Comparison of ENCODE assay signal across 24 cellular contexts in the genomic region with DNA sequence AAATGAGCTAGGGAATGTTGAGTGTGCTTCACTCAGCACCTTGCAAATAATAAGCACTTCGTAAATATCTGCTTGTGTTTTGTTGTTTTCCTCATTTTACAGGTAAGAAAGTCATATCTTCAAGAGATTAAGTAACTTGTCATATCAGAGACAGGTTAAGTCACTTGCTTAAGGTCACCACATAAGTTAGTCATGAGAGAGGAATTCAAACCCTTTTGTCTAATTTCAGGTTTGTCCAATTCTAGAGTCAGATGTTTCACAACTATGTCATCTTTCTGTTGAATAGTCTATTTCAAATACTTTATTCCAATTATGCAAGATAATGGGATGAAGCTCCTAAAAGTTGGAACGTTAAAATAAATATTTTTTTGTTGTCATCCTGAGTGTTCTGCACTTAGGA. TPM values are rescaled to one million over a fixed set of nuclear protein-coding genes. Genes with fewer than 3 reads are reported as not detected.
DNase-seq lines count a peak whose midpoint lies in the region; ATAC-seq, FAIRE-seq and TF ChIP-seq lines count a peak whose summit lies in the region.
"Had no signal": no experiment of that assay in that cellular context is flagged by ENCODE, and none has a peak within 500 bp of the region (broad histone marks: within the 10 kb centered on the region; RNA-seq: fewer than 3 reads in every experiment).

No MANE protein-coding gene starts in this region.

- no peak overlapping the region for H3K27ac ChIP-seq in psoas muscle
- H3K27ac ChIP-seq: A549; BLaER1 treated with 17β-estradiol and CSF1 and Interleukin-3, amounts not matched to agents 10 nM and 100 nM had no signal

- DNase-seq in M059J (ENCODE audit: low read depth) = peak; percentile 12
- DNase-seq in bronchial epithelial cell (ENCODE audit: low read depth) = peak; percentile 33
- peak; percentile 20 for DNase-seq in kidney tubule cell (ENCODE audit: low spot score)
- DNase-seq in stimulated activated CD4-positive, alpha-beta T cell treated with anti-CD3 and anti-CD28 coated beads, Interleukin-1b, Interleukin-23, amount 100 ng/mL, for 48 hours = no peak
- DNase-seq in psoas muscle = no peak
- DNase-seq: 8988T; ACHN; AML-193; BE2C; Calu3; CD4-positive, alpha-beta memory T cell; COR-L47; DMS53; DMS79 treated with DMSO at 0.1 percent for 48 hours; GF-D8; H7; HCEC 1CT had no signal

- no peak for TF ChIP-seq CTCF in bronchial epithelial cell (IDR thresholded peaks at IDR 0.05; ENCODE audit: insufficient read depth, low read length, severe bottlenecking)
- no peak for TF ChIP-seq CTCF in psoas muscle (IDR thresholded peaks at IDR 0.05)

- intact Hi-C loops in psoas muscle (cut with DNase I) = no loop called here

- no peak overlapping the region for H3K4me3 ChIP-seq in bronchial epithelial cell (ENCODE audit: low read depth, low read length)
- no peak overlapping the region for H3K4me3 ChIP-seq in psoas muscle
- H3K4me3 ChIP-seq: A549; BLaER1 treated with 17β-estradiol and CSF1 and Interleukin-3, amounts not matched to agents 10 nM and 100 nM had no signal

- no peaks in the 10 kb centered on the region for H3K4me1 ChIP-seq in psoas muscle
- H3K4me1 ChIP-seq: A549, BE2C had no signal

- no peaks in the 10 kb centered on the region for H3K36me3 ChIP-seq in bronchial epithelial cell (ENCODE audit: control insufficient read depth, insufficient read depth, low read length)
- H3K36me3 ChIP-seq in psoas muscle (ENCODE audit: insufficient read depth in 1 of 2, low read depth in 1 of 2) = no peaks in the 10 kb centered on the region
- H3K36me3 ChIP-seq: BE2C had no signal

- H3K27me3 ChIP-seq in bronchial epithelial cell (ENCODE audit: control insufficient read depth, insufficient read depth, low read length) = no peaks in the 10 kb centered on the region
- H3K27me3 ChIP-seq in psoas muscle (ENCODE audit: insufficient read depth in 3 of 3, low read length in 2 of 3) = no peaks in the 10 kb centered on the region
- H3K27me3 ChIP-seq: BE2C had no signal

- 90 to 93% (median 91%) methylated on average over 2 of the region's 2 CpGs for WGBS in psoas muscle, 3 donors

- H3K9me3 ChIP-seq in psoas muscle = no peaks in the 10 kb centered on the region
- H3K9me3 ChIP-seq: A549, BE2C had no signal

- ATAC-seq in HG02885 (IDR thresholded peaks at IDR 0.05; ENCODE audit: poor library complexity, unreplicated experiment) (no peak), psoas muscle (no peak), HG03039 (IDR thresholded peaks at IDR 0.05; ENCODE audit: unreplicated experiment) (no peak)
- ATAC-seq: A549 had no signal

- no peak for FAIRE-seq in bronchial epithelial cell (lab: Jason Lieb, UNC)
- FAIRE-seq: A549, GM12891, GM18507, H1 had no signal

RNA-seq across cellular contexts. Expression of a gene that starts 13.5 kb away (rescaled TPM):
- total RNA-seq in M059J (2014; rRNA removed; shearing (Covaris generic)) = 41.5 and 68.0 TPM in 2 replicates
- total RNA-seq in bronchial epithelial cell (53.7 and 91.9 TPM in 2 replicates), psoas muscle (100 to 1,000 TPM; 103 to 173 (median 126) TPM)
- polyA plus RNA-seq in psoas muscle = 100 to 1,000 TPM; 109 to 218 (median 128) TPM

Comparison
In these comparisons a context has a peak if more than half of its experiments do, and no peak if none do; other contexts are left out.
1. DNase-seq: peak in M059J (single experiment), bronchial epithelial cell (single experiment) and kidney tubule cell (single experiment); none in stimulated activated CD4-positive, alpha-beta T cell treated with anti-CD3 and anti-CD28 coated beads, Interleukin-1b, Interleukin-23, amount 100 ng/mL, for 48 hours (single experiment) and psoas muscle (0 of 2).